ENCODE assay signal across 8 cellular contexts in the genomic region with DNA sequence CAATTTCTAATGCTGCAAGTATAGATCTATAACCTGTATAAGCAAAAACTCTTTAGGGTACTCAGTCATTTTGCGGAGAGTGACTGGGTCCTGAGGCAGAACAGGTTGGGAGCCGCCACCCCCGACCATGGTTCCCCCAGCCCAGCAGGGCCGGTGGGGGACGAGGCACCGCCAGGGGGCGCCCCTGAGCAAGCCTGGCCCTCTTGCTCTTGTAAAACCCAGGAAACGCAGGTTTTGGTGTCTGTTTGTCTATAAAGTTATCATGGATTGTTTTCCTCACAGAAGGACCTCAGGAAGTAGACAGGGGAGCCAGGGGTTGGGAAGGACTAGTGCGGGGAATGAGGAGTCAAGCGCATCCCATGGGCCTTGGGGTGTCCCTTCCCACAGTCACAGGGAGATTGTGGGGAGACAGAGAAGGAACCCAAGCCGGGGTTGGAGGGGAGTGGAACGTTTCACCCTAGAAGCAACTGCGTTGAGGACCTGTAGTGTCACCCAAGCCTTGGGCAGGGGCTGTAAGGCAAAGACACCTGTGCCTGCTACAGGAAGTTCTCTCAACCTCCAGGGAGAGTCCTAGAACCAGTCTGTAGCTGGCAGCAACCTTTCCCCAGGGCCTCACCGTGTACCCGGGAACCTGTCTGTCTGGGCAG. TPM values are rescaled to one million over a fixed set of nuclear protein-coding genes. Genes with fewer than 3 reads are reported as not detected.
DNase-seq lines count a peak whose midpoint lies in the region; ATAC-seq, FAIRE-seq and TF ChIP-seq lines count a peak whose summit lies in the region.

No MANE protein-coding gene starts in this region.

- intact Hi-C loops in Calu3 (cut with micrococcal nuclease; ENCODE audit: unreplicated experiment) (loop anchor here (5.0 kb wide), 1 partner anchor 119 kb away; no protein-coding TSS in a partner anchor), mammary epithelial cell (cut with micrococcal nuclease) (loop anchor here (1.0 to 2.0 kb wide), 4 partner anchors 89 to 379 kb away; no protein-coding TSS in a partner anchor), HepG2 (cut with micrococcal nuclease; ENCODE audit: unreplicated experiment) (loop anchor here (1.0 to 5.0 kb wide), 2 partner anchors 69 to 121 kb away; partner anchors contain the start of gene IL2RB)

- H3K27ac ChIP-seq in mammary epithelial cell (ENCODE audit: insufficient read depth, low read depth, low read length) (no peak overlapping the region), HepG2 (ENCODE audit: extremely low read length, insufficient read depth, low read length) (no peak overlapping the region)

- no peaks in the 10 kb centered on the region for H3K36me3 ChIP-seq in mammary epithelial cell (ENCODE audit: insufficient read depth, low read length)
- H3K36me3 ChIP-seq in HepG2 (replicated peaks in 1 of 2; ENCODE audit: control insufficient read depth in 1 of 2, insufficient read depth in 2 of 2, low read length in 2 of 2) = no peaks in the 10 kb centered on the region

- H3K9me3 Mint-ChIP-seq in Calu3 (ENCODE audit: low read depth, unreplicated experiment) (no peaks in the 10 kb centered on the region), IgD-negative memory B cell (no peaks in the 10 kb centered on the region)

- 37% methylated on average over 12 of the region's 15 CpGs for WGBS in mammary epithelial cell (ENCODE audit: low coverage, missing lambda C conversion rate)
- WGBS in HepG2 (ENCODE audit: low lambda C conversion rate) = 23% methylated on average over 14 of the region's 15 CpGs

- H3K4me1 Mint-ChIP-seq in Calu3 (ENCODE audit: low read depth, unreplicated experiment) (no peaks in the 10 kb centered on the region), IgD-negative memory B cell (peaks cover 0 to 12% (median 5%) of the 10 kb centered on the region in 3 donors)

- no peak overlapping the region for H3K27ac Mint-ChIP-seq in Calu3 (ENCODE audit: unreplicated experiment)
- H3K27ac Mint-ChIP-seq in IgD-negative memory B cell = peak overlapping the region in 2 of 3 donors; percentile 16 to 55

- dilution Hi-C loops in mammary epithelial cell (cut with HindIII; ENCODE audit: low sequenced_read_pairs) = loop anchor here (5.0 to 10.0 kb wide), 4 partner anchors 47 to 184 kb away; a partner anchor contains a TSS

- H3K79me2 ChIP-seq in mammary epithelial cell (ENCODE audit: insufficient read depth, low read length) = no peaks in the 10 kb centered on the region
- no peaks in the 10 kb centered on the region for H3K79me2 ChIP-seq in HepG2 (ENCODE audit: insufficient read depth, low read length)

- ATAC-seq in HepG2 (peak; percentile 70), HG03520 (IDR thresholded peaks at IDR 0.05; ENCODE audit: unreplicated experiment) (no peak), HG03159 (IDR thresholded peaks at IDR 0.05; ENCODE audit: unreplicated experiment) (no peak)

- H3K9ac ChIP-seq in mammary epithelial cell (ENCODE audit: insufficient read depth, low read length) (no peak overlapping the region), HepG2 (ENCODE audit: insufficient read depth, low read depth, low read length) (no peak overlapping the region)

- H3K4me2 ChIP-seq in mammary epithelial cell (ENCODE audit: insufficient read depth, low read depth, low read length) (no peak overlapping the region), HepG2 (ENCODE audit: low read depth, low read length) (no peak overlapping the region)

- TF ChIP-seq RAD21 in HepG2 (CRISPR knock-in tag; IDR thresholded peaks at IDR 0.05) = peak; percentile 86

- H3K27me3 ChIP-seq in mammary epithelial cell (ENCODE audit: insufficient read depth, low read length) (no peaks in the 10 kb centered on the region), HepG2 (ENCODE audit: control insufficient read depth in 1 of 2, insufficient read depth in 2 of 2, low read length in 2 of 2) (no peaks in the 10 kb centered on the region; a peak in 1 of 5 replicates)

- H3K4me3 Mint-ChIP-seq in Calu3 (ENCODE audit: low read depth, unreplicated experiment) (no peak overlapping the region), IgD-negative memory B cell (no peak overlapping the region)

- H3K27me3 Mint-ChIP-seq in Calu3 (ENCODE audit: unreplicated experiment) (peaks cover 56% of the 10 kb centered on the region), IgD-negative memory B cell (peaks cover 10% of the 10 kb centered on the region)

- no peaks in the 10 kb centered on the region for H3K9me3 ChIP-seq in mammary epithelial cell (replicated peaks; ENCODE audit: insufficient read depth, low read length)
- H3K9me3 ChIP-seq in HepG2 (ENCODE audit: low read length) = no peaks in the 10 kb centered on the region; the same call in 1 of the 2 replicates

- no peak for FAIRE-seq in HepG2 (lab: Jason Lieb, UNC)

- peak; percentile 98 for TF ChIP-seq CTCF in Calu3 (IDR thresholded peaks at IDR 0.05; ENCODE audit: unreplicated experiment)
- TF ChIP-seq CTCF in mammary epithelial cell (conservative IDR thresholded peaks at IDR 0.05 in 1 of 2, IDR thresholded peaks at IDR 0.05 in 1 of 2; ENCODE audit: extremely low read depth in 1 of 2, insufficient read depth in 1 of 2, low read depth in 1 of 2, low read length in 2 of 2) = peak; percentile 91 to 100
- peak; percentile 87 for TF ChIP-seq CTCF in HepG2 (CRISPR knock-in tag; IDR thresholded peaks at IDR 0.05)

- no TSS peak for BruUV-seq in Calu3 (replicated peaks; lab: Mats Ljungman, UMichigan)
- BruUV-seq in mammary epithelial cell (replicated peaks; lab: Mats Ljungman, UMichigan) = no TSS peak
- no TSS peak for BruUV-seq in HepG2 (replicated peaks; lab: Mats Ljungman, UMichigan)

- no peaks in the 10 kb centered on the region for H3K4me1 ChIP-seq in mammary epithelial cell (ENCODE audit: insufficient read depth, low read length)
- H3K4me1 ChIP-seq in HepG2 (ENCODE audit: insufficient read depth, low read length) = peaks cover 22% of the 10 kb centered on the region; the same call in 1 of the 2 replicates

- TF ChIP-seq POLR2A in HepG2 (IDR thresholded peaks at IDR 0.05; ENCODE audit: insufficient read depth in 1 of 2, low read depth in 2 of 2, low read length in 2 of 2) = no peak

- TF ChIP-seq EP300 in HepG2 (IDR thresholded peaks at IDR 0.05; ENCODE audit: low read depth in 2 of 2, low read length in 2 of 2) (no peak), HepG2 (CRISPR knock-in tag; IDR thresholded peaks at IDR 0.05; ENCODE audit: borderline replicate concordance) (no peak)

- CTCF ChIA-PET in Calu3 (lab: Charles Lee) = interaction anchor here (0.8 kb wide), 1 partner anchor 205 kb away, joined by 10 read pairs; the partner anchor contains the start of gene CYTH4
- CTCF ChIA-PET in mammary epithelial cell (lab: Charles Lee; ENCODE audit: low non-redundant PET) = no interaction called here
- CTCF ChIA-PET in HepG2 (lab: Yijun Ruan, JAX; ENCODE audit: low intra/inter-chr PET ratio, low total read pairs) = interaction anchor here (0.9 to 2.5 kb wide), 5 partner anchors 32 to 183 kb away, joined by 3 to 20 read pairs (median 5); no protein-coding TSS in a partner anchor

- no peaks in the 10 kb centered on the region for H3K36me3 Mint-ChIP-seq in Calu3 (ENCODE audit: insufficient read depth, unreplicated experiment)
- no peaks in the 10 kb centered on the region for H3K36me3 Mint-ChIP-seq in IgD-negative memory B cell

- H2AFZ ChIP-seq in mammary epithelial cell (ENCODE audit: low read depth, low read length) = no peak overlapping the region
- no peak overlapping the region for H2AFZ ChIP-seq in HepG2 (ENCODE audit: low read length)

- H3K4me3 ChIP-seq in mammary epithelial cell (replicated peaks in 1 of 3; ENCODE audit: insufficient read depth in 1 of 3, low read depth in 2 of 3, low read length in 3 of 3) (no peak overlapping the region), HepG2 (replicated peaks in 1 of 3; ENCODE audit: insufficient read depth in 1 of 3, low read depth in 2 of 3, low read length in 3 of 3) (no peak overlapping the region)

- in situ Hi-C loops in mammary epithelial cell (cut with MboI; ENCODE audit: low sequenced_read_pairs in 2 of 2) = no loop called here
- in situ Hi-C loops in HepG2 (cut with HindIII; ENCODE audit: extremely low pct_ligation_motif_present, low pct_unique_long_range_greater_than_20kb) = no loop called here

- DNase-seq in Calu3 (peak; percentile 84), mammary epithelial cell (peak; percentile 7), HepG2 (ENCODE audit: low spot score) (peak; percentile 29)
- peak; percentile 68 for DNase-seq in activated CD4-positive, CD25-positive, alpha-beta regulatory T cell treated with anti-CD3 and anti-CD28 coated beads, Interleukin-2, amount 50 U/mL, for 16 hours (ENCODE audit: low read depth, low spot score)
- peak; percentile 73 for DNase-seq in stimulated activated CD8-positive, alpha-beta memory T cell treated with anti-CD3 and anti-CD28 coated beads, Interleukin-15, amount 100 ng/mL, for 1 hour (ENCODE audit: low read depth)

- H4K20me1 ChIP-seq in mammary epithelial cell (ENCODE audit: insufficient read depth, low read length) (no peaks in the 10 kb centered on the region), HepG2 (ENCODE audit: insufficient read depth, low read length) (no peaks in the 10 kb centered on the region)

- POLR2A ChIA-PET in HepG2 (lab: Yijun Ruan, JAX) = no interaction called here

RNA-seq across cellular contexts. Expression of gene KCTD17, which starts 26.4 kb away (rescaled TPM):
- total RNA-seq in Calu3 (2022) (19.6 and 19.8 TPM in 2 replicates), mammary epithelial cell (10 to 100 TPM; 19.2 to 25.9 TPM), HepG2 (2016; rRNA removed; fragmentation: Illumina TruSeq; extraction: Trizol) (4.5 and 5.3 TPM in 2 replicates)
- polyA plus RNA-seq in IgD-negative memory B cell (13.3 TPM), mammary epithelial cell (18.4 TPM), HepG2 (2011; rRNA removed) (11.7 and 17.4 TPM in 2 replicates)
- 29.2 TPM for polyA minus RNA-seq in mammary epithelial cell
- 2.1 and 2.4 TPM in 2 replicates for total RNA-seq in HepG2 (2016; cell fraction: cytosol; rRNA removed; fragmentation: Illumina TruSeq; extraction: Trizol; ENCODE audit: low read depth)
- 3.3 and 4.9 TPM in 2 replicates for total RNA-seq in HepG2 (2016; cell fraction: insoluble cytoplasmic fraction; rRNA removed; fragmentation: Illumina TruSeq; extraction: Trizol)
- total RNA-seq in HepG2 (2016; cell fraction: membrane; rRNA removed; fragmentation: Illumina TruSeq; extraction: Trizol) = 3.7 and 3.8 TPM in 2 replicates
- 2.9 and 4.4 TPM in 2 replicates for total RNA-seq in HepG2 (2016; cell fraction: nucleus; rRNA removed; fragmentation: Illumina TruSeq; extraction: Trizol)
- polyA plus RNA-seq in HepG2 (2011; cell fraction: cytosol; rRNA removed) = 11.0 and 11.5 TPM in 2 replicates
- 52.2 and 53.1 TPM in 2 replicates for polyA plus RNA-seq in HepG2 (2011; cell fraction: nucleus; rRNA removed)
- polyA plus RNA-seq in HepG2 (2012) = 5.3 and 11.6 TPM in 2 replicates
- 2.5 and 3.1 TPM in 2 replicates for polyA plus RNA-seq in HepG2 (2016; cell fraction: cytosol; fragmentation: Illumina TruSeq; extraction: Trizol; ENCODE audit: low read depth)
- polyA plus RNA-seq in HepG2 (2016; cell fraction: insoluble cytoplasmic fraction; fragmentation: Illumina TruSeq; extraction: Trizol; ENCODE audit: low read depth) = 4.6 and 5.0 TPM in 2 replicates
- 2.8 and 4.0 TPM in 2 replicates for polyA plus RNA-seq in HepG2 (2016; cell fraction: membrane; fragmentation: Illumina TruSeq; extraction: Trizol; ENCODE audit: low read depth)
- polyA plus RNA-seq in HepG2 (2016; cell fraction: nucleus; fragmentation: Illumina TruSeq; extraction: Trizol; ENCODE audit: insufficient read depth, low read depth) = 5.0 and 5.9 TPM in 2 replicates
- 0.28 and 24.0 TPM in 2 replicates for polyA minus RNA-seq in HepG2 (2011; rRNA and poly(A)+ RNA removed; ENCODE audit: low replicate concordance)
- polyA minus RNA-seq in HepG2 (2011; cell fraction: cytosol; rRNA and poly(A)+ RNA removed) = 4.6 and 5.1 TPM in 2 replicates
- polyA minus RNA-seq in HepG2 (2011; cell fraction: nucleus; rRNA and poly(A)+ RNA removed) = 6.8 and 7.3 TPM in 2 replicates

RNA-seq across cellular contexts. Expression of gene TMPRSS6, which starts 31.6 kb away (rescaled TPM):
- total RNA-seq in Calu3 (2022) (not detected in 2 replicates), mammary epithelial cell (not detected), HepG2 (2016; rRNA removed; fragmentation: Illumina TruSeq; extraction: Trizol) (1.5 and 4.2 TPM in 2 replicates)
- polyA plus RNA-seq in IgD-negative memory B cell (not detected), mammary epithelial cell (not detected), HepG2 (2011; rRNA removed) (4.8 and 8.5 TPM in 2 replicates)
- polyA minus RNA-seq in mammary epithelial cell = not detected
- total RNA-seq in HepG2 (2016; cell fraction: cytosol; rRNA removed; fragmentation: Illumina TruSeq; extraction: Trizol; ENCODE audit: low read depth) = 1.1 and 1.5 TPM in 2 replicates
- 1.5 and 5.2 TPM in 2 replicates for total RNA-seq in HepG2 (2016; cell fraction: insoluble cytoplasmic fraction; rRNA removed; fragmentation: Illumina TruSeq; extraction: Trizol)
- 1.7 and 2.7 TPM in 2 replicates for total RNA-seq in HepG2 (2016; cell fraction: membrane; rRNA removed; fragmentation: Illumina TruSeq; extraction: Trizol)
- 5.1 and 6.1 TPM in 2 replicates for total RNA-seq in HepG2 (2016; cell fraction: nucleus; rRNA removed; fragmentation: Illumina TruSeq; extraction: Trizol)
- polyA plus RNA-seq in HepG2 (2011; cell fraction: cytosol; rRNA removed) = 5.4 and 5.9 TPM in 2 replicates
- 16.8 and 19.4 TPM in 2 replicates for polyA plus RNA-seq in HepG2 (2011; cell fraction: nucleus; rRNA removed)
- polyA plus RNA-seq in HepG2 (2012) = 4.2 and 6.4 TPM in 2 replicates
- 1.7 TPM in 2 replicates for polyA plus RNA-seq in HepG2 (2016; cell fraction: cytosol; fragmentation: Illumina TruSeq; extraction: Trizol; ENCODE audit: low read depth)
- polyA plus RNA-seq in HepG2 (2016; cell fraction: insoluble cytoplasmic fraction; fragmentation: Illumina TruSeq; extraction: Trizol; ENCODE audit: low read depth) = 2.3 and 2.6 TPM in 2 replicates
- 2.4 and 3.1 TPM in 2 replicates for polyA plus RNA-seq in HepG2 (2016; cell fraction: membrane; fragmentation: Illumina TruSeq; extraction: Trizol; ENCODE audit: low read depth)
- 10.0 and 11.5 TPM in 2 replicates for polyA plus RNA-seq in HepG2 (2016; cell fraction: nucleus; fragmentation: Illumina TruSeq; extraction: Trizol; ENCODE audit: insufficient read depth, low read depth)
- polyA minus RNA-seq in HepG2 (2011; rRNA and poly(A)+ RNA removed; ENCODE audit: low replicate concordance) = 6.6 TPM in 1 of 2 replicates, not detected in the other
- 1.1 and 1.9 TPM in 2 replicates for polyA minus RNA-seq in HepG2 (2011; cell fraction: cytosol; rRNA and poly(A)+ RNA removed)
- 4.0 and 5.2 TPM in 2 replicates for polyA minus RNA-seq in HepG2 (2011; cell fraction: nucleus; rRNA and poly(A)+ RNA removed)

RNA-seq across cellular contexts. Expression of gene MPST, which starts 58.4 kb away (rescaled TPM):
- total RNA-seq in Calu3 (2022) (60.8 and 73.0 TPM in 2 replicates), mammary epithelial cell (10 to 100 TPM; 40.1 to 81.0 TPM), HepG2 (2016; rRNA removed; fragmentation: Illumina TruSeq; extraction: Trizol) (94.8 and 133 TPM in 2 replicates)
- polyA plus RNA-seq in IgD-negative memory B cell (16.2 TPM), mammary epithelial cell (40.7 TPM), HepG2 (2011; rRNA removed) (141 and 191 TPM in 2 replicates)
- 13.8 TPM for polyA minus RNA-seq in mammary epithelial cell
- 214 and 241 TPM in 2 replicates for total RNA-seq in HepG2 (2016; cell fraction: cytosol; rRNA removed; fragmentation: Illumina TruSeq; extraction: Trizol; ENCODE audit: low read depth)
- total RNA-seq in HepG2 (2016; cell fraction: insoluble cytoplasmic fraction; rRNA removed; fragmentation: Illumina TruSeq; extraction: Trizol) = 83.9 and 129 TPM in 2 replicates
- 236 and 281 TPM in 2 replicates for total RNA-seq in HepG2 (2016; cell fraction: membrane; rRNA removed; fragmentation: Illumina TruSeq; extraction: Trizol)
- total RNA-seq in HepG2 (2016; cell fraction: nucleus; rRNA removed; fragmentation: Illumina TruSeq; extraction: Trizol) = 43.0 and 55.9 TPM in 2 replicates
- 159 and 302 TPM in 2 replicates for polyA plus RNA-seq in HepG2 (2011; cell fraction: cytosol; rRNA removed)
- polyA plus RNA-seq in HepG2 (2011; cell fraction: nucleus; rRNA removed) = 297 and 319 TPM in 2 replicates
- polyA plus RNA-seq in HepG2 (2012) = 112 and 147 TPM in 2 replicates
- polyA plus RNA-seq in HepG2 (2016; cell fraction: cytosol; fragmentation: Illumina TruSeq; extraction: Trizol; ENCODE audit: low read depth) = 221 and 245 TPM in 2 replicates
- 107 and 116 TPM in 2 replicates for polyA plus RNA-seq in HepG2 (2016; cell fraction: insoluble cytoplasmic fraction; fragmentation: Illumina TruSeq; extraction: Trizol; ENCODE audit: low read depth)
- 209 and 227 TPM in 2 replicates for polyA plus RNA-seq in HepG2 (2016; cell fraction: membrane; fragmentation: Illumina TruSeq; extraction: Trizol; ENCODE audit: low read depth)
- 107 and 117 TPM in 2 replicates for polyA plus RNA-seq in HepG2 (2016; cell fraction: nucleus; fragmentation: Illumina TruSeq; extraction: Trizol; ENCODE audit: insufficient read depth, low read depth)
- polyA minus RNA-seq in HepG2 (2011; rRNA and poly(A)+ RNA removed; ENCODE audit: low replicate concordance) = 17.7 and 144 TPM in 2 replicates
- 94.1 and 104 TPM in 2 replicates for polyA minus RNA-seq in HepG2 (2011; cell fraction: cytosol; rRNA and poly(A)+ RNA removed)
- polyA minus RNA-seq in HepG2 (2011; cell fraction: nucleus; rRNA and poly(A)+ RNA removed) = 39.0 and 46.2 TPM in 2 replicates

RNA-seq across cellular contexts. Expression of gene TST, which starts 58.7 kb away (rescaled TPM):
- total RNA-seq in Calu3 (2022) (52.2 and 64.7 TPM in 2 replicates), mammary epithelial cell (10 to 100 TPM; 20.4 to 40.2 TPM), HepG2 (2016; rRNA removed; fragmentation: Illumina TruSeq; extraction: Trizol) (44.1 and 44.6 TPM in 2 replicates)
- polyA plus RNA-seq in IgD-negative memory B cell (3.8 TPM), mammary epithelial cell (33.2 TPM), HepG2 (2011; rRNA removed) (63.6 and 86.4 TPM in 2 replicates)
- polyA minus RNA-seq in mammary epithelial cell = 5.8 TPM
- total RNA-seq in HepG2 (2016; cell fraction: cytosol; rRNA removed; fragmentation: Illumina TruSeq; extraction: Trizol; ENCODE audit: low read depth) = 13.7 and 15.5 TPM in 2 replicates
- 40.1 and 44.0 TPM in 2 replicates for total RNA-seq in HepG2 (2016; cell fraction: insoluble cytoplasmic fraction; rRNA removed; fragmentation: Illumina TruSeq; extraction: Trizol)
- total RNA-seq in HepG2 (2016; cell fraction: membrane; rRNA removed; fragmentation: Illumina TruSeq; extraction: Trizol) = 17.1 and 24.3 TPM in 2 replicates
- 22.6 and 23.7 TPM in 2 replicates for total RNA-seq in HepG2 (2016; cell fraction: nucleus; rRNA removed; fragmentation: Illumina TruSeq; extraction: Trizol)
- 76.5 and 98.4 TPM in 2 replicates for polyA plus RNA-seq in HepG2 (2011; cell fraction: cytosol; rRNA removed)
- polyA plus RNA-seq in HepG2 (2011; cell fraction: nucleus; rRNA removed) = 54.5 and 63.2 TPM in 2 replicates
- 53.9 and 67.5 TPM in 2 replicates for polyA plus RNA-seq in HepG2 (2012)
- polyA plus RNA-seq in HepG2 (2016; cell fraction: cytosol; fragmentation: Illumina TruSeq; extraction: Trizol; ENCODE audit: low read depth) = 13.5 and 13.9 TPM in 2 replicates
- 41.1 and 43.9 TPM in 2 replicates for polyA plus RNA-seq in HepG2 (2016; cell fraction: insoluble cytoplasmic fraction; fragmentation: Illumina TruSeq; extraction: Trizol; ENCODE audit: low read depth)
- polyA plus RNA-seq in HepG2 (2016; cell fraction: membrane; fragmentation: Illumina TruSeq; extraction: Trizol; ENCODE audit: low read depth) = 14.3 and 18.2 TPM in 2 replicates
- polyA plus RNA-seq in HepG2 (2016; cell fraction: nucleus; fragmentation: Illumina TruSeq; extraction: Trizol; ENCODE audit: insufficient read depth, low read depth) = 31.5 and 36.8 TPM in 2 replicates
- 30.9 and 77.7 TPM in 2 replicates for polyA minus RNA-seq in HepG2 (2011; rRNA and poly(A)+ RNA removed; ENCODE audit: low replicate concordance)
- polyA minus RNA-seq in HepG2 (2011; cell fraction: cytosol; rRNA and poly(A)+ RNA removed) = 20.6 and 23.0 TPM in 2 replicates
- polyA minus RNA-seq in HepG2 (2011; cell fraction: nucleus; rRNA and poly(A)+ RNA removed) = 24.1 and 24.4 TPM in 2 replicates

Comparison
In these comparisons a context has a peak if more than half of its experiments do, and no peak if none do; other contexts are left out.
1. DNase-seq: peak in every context shown above with its lines; median percentile 84 in Calu3; 73 in stimulated activated CD8-positive, alpha-beta memory T cell treated with anti-CD3 and anti-CD28 coated beads, Interleukin-15, amount 100 ng/mL, for 1 hour; 68 in activated CD4-positive, CD25-positive, alpha-beta regulatory T cell treated with anti-CD3 and anti-CD28 coated beads, Interleukin-2, amount 50 U/mL, for 16 hours; 29 in HepG2; 7 in mammary epithelial cell.